Comparison of ENCODE assay signal across 1 cellular context in the genomic region with DNA sequence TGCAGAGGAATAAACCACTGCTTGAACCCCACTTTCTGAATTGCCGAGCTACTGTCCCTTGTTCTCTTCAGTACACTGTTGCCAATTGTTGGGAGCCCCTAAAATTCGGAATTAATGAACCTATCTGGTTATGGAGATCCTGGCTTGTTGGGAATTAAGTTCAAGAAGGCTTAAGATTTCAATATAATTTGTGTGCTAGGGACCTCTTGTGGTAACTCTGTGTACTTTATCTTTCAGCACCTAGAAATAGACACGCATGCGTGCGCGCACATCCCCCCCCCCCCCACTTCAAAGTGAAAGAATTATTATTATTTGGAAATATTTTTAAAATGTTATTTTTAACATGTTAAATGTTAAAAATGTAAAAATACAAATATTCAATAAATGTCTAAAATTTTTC.
TF ChIP-seq lines count a peak whose summit lies in the region.

No MANE protein-coding gene starts in this region.

TF ChIP-seq in HepG2, 621 proteins besides CTCF, POLR2A, EP300 and RAD21 (continued from another document):
- TF ChIP-seq, protein P1, sequence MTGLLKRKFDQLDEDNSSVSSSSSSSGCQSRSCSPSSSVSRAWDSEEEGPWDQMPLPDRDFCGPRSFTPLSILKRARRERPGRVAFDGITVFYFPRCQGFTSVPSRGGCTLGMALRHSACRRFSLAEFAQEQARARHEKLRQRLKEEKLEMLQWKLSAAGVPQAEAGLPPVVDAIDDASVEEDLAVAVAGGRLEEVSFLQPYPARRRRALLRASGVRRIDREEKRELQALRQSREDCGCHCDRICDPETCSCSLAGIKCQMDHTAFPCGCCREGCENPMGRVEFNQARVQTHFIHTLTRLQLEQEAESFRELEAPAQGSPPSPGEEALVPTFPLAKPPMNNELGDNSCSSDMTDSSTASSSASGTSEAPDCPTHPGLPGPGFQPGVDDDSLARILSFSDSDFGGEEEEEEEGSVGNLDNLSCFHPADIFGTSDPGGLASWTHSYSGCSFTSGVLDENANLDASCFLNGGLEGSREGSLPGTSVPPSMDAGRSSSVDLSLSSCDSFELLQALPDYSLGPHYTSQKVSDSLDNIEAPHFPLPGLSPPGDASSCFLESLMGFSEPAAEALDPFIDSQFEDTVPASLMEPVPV (CRISPR knock-in tag; IDR thresholded peaks at IDR 0.05) = no peak
- TF ChIP-seq, protein P2, sequence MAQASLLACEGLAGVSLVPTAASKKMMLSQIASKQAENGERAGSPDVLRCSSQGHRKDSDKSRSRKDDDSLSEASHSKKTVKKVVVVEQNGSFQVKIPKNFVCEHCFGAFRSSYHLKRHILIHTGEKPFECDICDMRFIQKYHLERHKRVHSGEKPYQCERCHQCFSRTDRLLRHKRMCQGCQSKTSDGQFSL (CRISPR knock-in tag; IDR thresholded peaks at IDR 0.05) = 0 out of 2 replicates have a peak, but pooled peaks have one; percentile 49
- TF ChIP-seq CBX5 (CRISPR knock-in tag; IDR thresholded peaks at IDR 0.05; ENCODE audit: borderline replicate concordance) = no peak
- TF ChIP-seq RFX1 (IDR thresholded peaks at IDR 0.05) = no peak
- peak; percentile 68 for TF ChIP-seq SMC3 (IDR thresholded peaks at IDR 0.05; ENCODE audit: low read length)
- TF ChIP-seq CCAR2 (optimal IDR thresholded peaks at IDR 0.05; ENCODE audit: low read depth, low read length) = no peak
- no peak for TF ChIP-seq GFI1 (CRISPR knock-in tag; IDR thresholded peaks at IDR 0.05; ENCODE audit: borderline replicate concordance)
- TF ChIP-seq ZNF101 (CRISPR knock-in tag; IDR thresholded peaks at IDR 0.05; ENCODE audit: borderline replicate concordance, low read depth) = no peak
TF ChIP-seq in HepG2: peak in this region for 3.
